In the genomic region with DNA sequence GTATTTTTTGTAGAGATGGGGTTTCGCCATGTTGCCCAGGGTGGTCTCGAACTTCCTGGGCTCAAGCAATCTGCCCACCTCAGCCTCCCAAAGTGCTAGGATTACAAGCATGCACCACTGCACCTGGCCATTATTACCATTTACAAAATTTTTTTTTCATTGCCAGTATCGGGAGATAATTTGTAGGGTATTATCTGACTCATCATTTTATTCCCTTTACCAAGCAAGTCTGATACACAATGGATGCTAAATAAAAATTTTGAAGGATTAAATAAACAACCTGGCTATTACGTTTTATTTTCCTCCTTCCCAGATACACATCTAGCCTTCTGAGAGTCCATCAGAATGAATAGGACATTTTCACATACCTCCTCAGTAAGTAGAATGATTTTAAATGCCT, we compare ENCODE assay signal across 30 cellular contexts. TPM values are rescaled to one million over a fixed set of nuclear protein-coding genes. Genes with fewer than 3 reads are reported as not detected.
"Had no signal": no experiment of that assay in that cellular context is flagged by ENCODE, and none has a peak within 500 bp of the region (broad histone marks: within the 10 kb centered on the region; RNA-seq: fewer than 3 reads in every experiment).

No MANE protein-coding gene starts in this region.

- FAIRE-seq: urothelium cell line had no signal

- H3K36me3 ChIP-seq: stomach, suprapubic skin, thoracic aorta, thyroid gland, tibial artery, tibial nerve, transverse colon, upper lobe of left lung, upper lobe of right lung, uterus, vagina had no signal

- H3K9me3 ChIP-seq: stomach, suprapubic skin, testis, thoracic aorta, thyroid gland, tibial artery, tibial nerve, transverse colon, upper lobe of left lung, upper lobe of right lung, uterus, vagina had no signal

- H3K4me1 ChIP-seq: testis, tibial artery, upper lobe of right lung, uterus, vagina had no signal

- H3K4me3 ChIP-seq: stomach, suprapubic skin, testis, thoracic aorta, thyroid gland, tibial artery, tibial nerve, transverse colon, upper lobe of left lung, upper lobe of right lung, uterus, vagina had no signal

- H3K27me3 ChIP-seq: testis, thyroid gland, vagina had no signal

- DNase-seq: stimulated activated CD4-positive, alpha-beta T cell treated with anti-CD3 and anti-CD28 coated beads, Interleukin-2, amount 100 ng/mL, for 48 hours; stimulated activated CD4-positive, alpha-beta T cell treated with anti-CD3 and anti-CD28 coated beads, Interleukin-4, amount 100 ng/mL, for 1 hour; stimulated activated CD4-positive, alpha-beta T cell treated with anti-CD3 and anti-CD28 coated beads, Interleukin-4, amount 100 ng/mL, for 24 hours; stimulated activated CD4-positive, alpha-beta T cell treated with anti-CD3 and anti-CD28 coated beads, Interleukin-4, amount 100 ng/mL, for 4 hours; stimulated activated CD8-positive, alpha-beta memory T cell treated with anti-CD3 and anti-CD28 coated beads, Interleukin-4, amount 100 ng/mL, for 48 hours; stimulated activated naive B cell treated with anti-CD40 and anti-IgM and Interleukin-4, amounts not matched to agents 10 μg/mL and 1 μg/mL and 100 μg/mL, for 72 hours; stimulated activated naive CD4-positive, alpha-beta T cell; stimulated activated naive CD4-positive, alpha-beta T cell treated with Interleukin-2 at 50 U/mL for 16 hours; stimulated activated naive CD8-positive, alpha-beta T cell treated with anti-CD3 and anti-CD28 coated beads, Interleukin-15, amount 100 ng/mL, for 72 hours; stimulated activated naive CD8-positive, alpha-beta T cell treated with anti-CD3 and anti-CD28 coated beads, Interleukin-15, Interleukin-2, amounts not matched to agents 100 U/mL and 50 U/mL, for 24 hours; stomach; substantia nigra; testis; thyroid gland; tibial artery; transverse colon; trophoblast cell; upper lobe of left lung; upper lobe of right lung; uterus had no signal

- H3K27ac ChIP-seq: stomach, suprapubic skin, testis, thoracic aorta, thyroid gland, tibial artery, tibial nerve, transverse colon, upper lobe of left lung, upper lobe of right lung, uterus, vagina had no signal

- ATAC-seq: stimulated activated effector memory CD8-positive, alpha-beta T cell treated with anti-CD3 and anti-CD28 coated beads, Interleukin-12 subunit alpha, Interleukin-12 subunit beta, amount 100 ng/mL, for 72 hours; stimulated activated memory B cell treated with anti-CD40 and anti-IgM and Interleukin-4, amounts not matched to agents 10 μg/mL and 1 μg/mL and 100 μg/mL, for 72 hours; stimulated activated naive B cell treated with anti-CD40 and anti-IgM and Interleukin-4, amounts not matched to agents 10 μg/mL and 1 μg/mL and 100 μg/mL, for 72 hours; stimulated activated naive CD8-positive, alpha-beta T cell treated with anti-CD3 and anti-CD28 coated beads, Interleukin-15, amount 100 ng/mL, for 72 hours; stimulated activated naive CD8-positive, alpha-beta T cell treated with anti-CD3 and anti-CD28 coated beads, Interleukin-15, Interleukin-2, amounts not matched to agents 100 U/mL and 50 U/mL, for 24 hours; upper lobe of right lung had no signal

RNA-seq across cellular contexts. Expression of gene CPN1, which starts 38.1 kb away (rescaled TPM):
- total RNA-seq: stomach, subcutaneous adipose tissue, suprapubic skin, temporal lobe, thoracic aorta, thyroid gland, tibial nerve, transverse colon, upper lobe of left lung, upper lobe of right lung, ureter, uterus, vagina had no signal
- polyA plus RNA-seq: stomach had no signal
